Comparison of ENCODE assay signal across 8 cellular contexts in genomic region chr15:20104551-20104950, GRCh38.
A peak's percentile ranks its signal among the peaks of the same experiment; 100 is the strongest.
DNase-seq lines count a peak whose midpoint lies in the region; ATAC-seq and TF ChIP-seq lines count a peak whose summit lies in the region.
"Not testable (repeated sequence)": the region's sequence is repeated elsewhere in the genome, so short reads cannot be mapped to it uniquely, and the experiment has no call there.

No MANE protein-coding gene starts in this region.

- TF ChIP-seq POLR2A in transverse colon (IDR thresholded peaks at IDR 0.05), result not testable (repeated sequence)

- H3K27ac ChIP-seq in right atrium auricular region, transverse colon: not testable (repeated sequence)

- CTCF ChIA-PET in activated naive CD4-positive, alpha-beta T cell treated with anti-CD3 and anti-CD28 coated beads, Interleukin-2, amount 10 ng/mL, durations not matched to agents 7 days and 5 days (lab: Charles Lee), result not testable (repeated sequence)

- not testable (repeated sequence) for H3K9me3 ChIP-seq in right atrium auricular region, transverse colon

- not testable (repeated sequence) for TF ChIP-seq EP300 in transverse colon (IDR thresholded peaks at IDR 0.05; ENCODE audit: low read depth)

- not testable (repeated sequence) for H3K4me3 ChIP-seq in right atrium auricular region, transverse colon

- TF ChIP-seq CTCF in glutamatergic neuron (IDR thresholded peaks at IDR 0.05; ENCODE audit: partially characterized antibody, unreplicated experiment); right atrium auricular region (IDR thresholded peaks at IDR 0.05); natural killer cell (IDR thresholded peaks at IDR 0.05); transverse colon (IDR thresholded peaks at IDR 0.05): not testable (repeated sequence)

- ATAC-seq in natural killer cell, sciatic nerve: not testable (repeated sequence)

- not testable (repeated sequence) for H3K27me3 Mint-ChIP-seq in activated naive CD4-positive, alpha-beta T cell treated with anti-CD3 and anti-CD28 coated beads, Interleukin-2, amount 10 ng/mL, durations not matched to agents 7 days and 5 days; glutamatergic neuron (ENCODE audit: unreplicated experiment); natural killer cell (ENCODE audit: low read depth in 2 of 2)

- H3K9me3 Mint-ChIP-seq in activated naive CD4-positive, alpha-beta T cell treated with anti-CD3 and anti-CD28 coated beads, Interleukin-2, amount 10 ng/mL, durations not matched to agents 7 days and 5 days; glutamatergic neuron (ENCODE audit: unreplicated experiment); natural killer cell: not testable (repeated sequence)

- in situ Hi-C loops in transverse colon (cut with MboI; ENCODE audit: low pct_ligation_motif_present in 1 of 4, low pct_unique_long_range_greater_than_20kb in 1 of 4, low sequenced_read_pairs in 3 of 4), result not testable (repeated sequence)

- H3K4me1 ChIP-seq in right atrium auricular region, transverse colon: not testable (repeated sequence)

- intact Hi-C loops in natural killer cell (cut with micrococcal nuclease); sciatic nerve (cut with DNase I); transverse colon (cut with DNase I; ENCODE audit: low total_unique reads): not testable (repeated sequence)

- peak in 3 of 5 donors; percentile 9 to 28 (median 22) for DNase-seq in T-helper 1 cell
- peak; percentile 26 for DNase-seq in activated CD8-positive, alpha-beta memory T cell treated with anti-CD3 and anti-CD28 coated beads, Interleukin-2, amount 50 U/mL, for 4 hours
- DNase-seq in activated naive CD4-positive, alpha-beta T cell treated with anti-CD3 and anti-CD28 coated beads, Interleukin-2, amount 10 ng/mL, durations not matched to agents 7 days and 5 days, result peak; percentile 20
- peak; percentile 11 for DNase-seq in glutamatergic neuron
- DNase-seq in right atrium auricular region (ENCODE audit: low spot score), result peak; percentile 60
- DNase-seq in natural killer cell, result peak; percentile 31
- peak; percentile 72 for DNase-seq in sciatic nerve (ENCODE audit: low spot score)
- DNase-seq in transverse colon, result peak; percentile 7

- H3K4me1 Mint-ChIP-seq in activated naive CD4-positive, alpha-beta T cell treated with anti-CD3 and anti-CD28 coated beads, Interleukin-2, amount 10 ng/mL, durations not matched to agents 7 days and 5 days; glutamatergic neuron (ENCODE audit: low read depth, unreplicated experiment); natural killer cell: not testable (repeated sequence)

- not testable (repeated sequence) for H3K36me3 Mint-ChIP-seq in activated naive CD4-positive, alpha-beta T cell treated with anti-CD3 and anti-CD28 coated beads, Interleukin-2, amount 10 ng/mL, durations not matched to agents 7 days and 5 days; glutamatergic neuron (ENCODE audit: unreplicated experiment); natural killer cell

- not testable (repeated sequence) for H3K36me3 ChIP-seq in right atrium auricular region, transverse colon

- H3K27me3 ChIP-seq in right atrium auricular region, transverse colon: not testable (repeated sequence)

- not testable (repeated sequence) for H3K27ac Mint-ChIP-seq in activated naive CD4-positive, alpha-beta T cell treated with anti-CD3 and anti-CD28 coated beads, Interleukin-2, amount 10 ng/mL, durations not matched to agents 7 days and 5 days; glutamatergic neuron (ENCODE audit: unreplicated experiment); natural killer cell

- not testable (repeated sequence) for H3K4me3 Mint-ChIP-seq in activated naive CD4-positive, alpha-beta T cell treated with anti-CD3 and anti-CD28 coated beads, Interleukin-2, amount 10 ng/mL, durations not matched to agents 7 days and 5 days; glutamatergic neuron (ENCODE audit: unreplicated experiment); natural killer cell

- 63% methylated on average over 4 of the region's 6 CpGs; no CpG with 5 or more reads in 1 of the 2 donors for WGBS in transverse colon (ENCODE audit: low coverage in 1 of 2), 2 donors

Comparison
In these comparisons a context has a peak if more than half of its experiments do, and no peak if none do; other contexts are left out.
1. DNase-seq: peak in every context shown above with its lines; median percentile 72 in sciatic nerve; 60 in right atrium auricular region; 31 in natural killer cell; 26 in activated CD8-positive, alpha-beta memory T cell treated with anti-CD3 and anti-CD28 coated beads, Interleukin-2, amount 50 U/mL, for 4 hours; 22 in T-helper 1 cell; 20 in activated naive CD4-positive, alpha-beta T cell treated with anti-CD3 and anti-CD28 coated beads, Interleukin-2, amount 10 ng/mL, durations not matched to agents 7 days and 5 days; 11 in glutamatergic neuron; 7 in transverse colon.